ENCODE assay signal across 1 cellular context in genomic region chr6:56938634-56939294, GRCh38.
TF ChIP-seq lines count a peak whose summit lies in the region.

No MANE protein-coding gene starts in this region.

TF ChIP-seq in GM12878, 131 proteins besides CTCF, POLR2A, EP300 and RAD21 (continued from another document):
- no peak for TF ChIP-seq ZBTB40 (IDR thresholded peaks at IDR 0.05; ENCODE audit: borderline replicate concordance)
- no peak for TF ChIP-seq POLR2AphosphoS2 (IDR thresholded peaks at IDR 0.05; ENCODE audit: low read depth, low read length)
- no peak for TF ChIP-seq MTA2 (IDR thresholded peaks at IDR 0.05; ENCODE audit: low read depth)
- no peak for TF ChIP-seq RUNX3 (IDR thresholded peaks at IDR 0.05; ENCODE audit: low read length)
- no peak for TF ChIP-seq ZNF592 (IDR thresholded peaks at IDR 0.05)
- no peak for TF ChIP-seq HDGF (IDR thresholded peaks at IDR 0.05)
TF ChIP-seq in GM12878: peak in this region for 0.
